ENCODE assay signal across 13 cellular contexts in genomic region chr4:53132117-53132889, GRCh38.
A peak's percentile ranks its signal among the peaks of the same experiment; 100 is the strongest.
DNase-seq lines count a peak whose midpoint lies in the region; ATAC-seq and TF ChIP-seq lines count a peak whose summit lies in the region.
"Had no signal": no experiment of that assay in that cellular context is flagged by ENCODE, and none has a peak within 500 bp of the region (broad histone marks: within the 10 kb centered on the region; RNA-seq: fewer than 3 reads in every experiment).

No MANE protein-coding gene starts in this region.

- peaks cover 10 to 41% (median 26%) of the 10 kb centered on the region in 3 donors for H3K36me3 Mint-ChIP-seq in naive thymus-derived CD8-positive, alpha-beta T cell

- H3K9me2 ChIP-seq in OCI-LY7 (ENCODE audit: insufficient read depth, low read length), result no peaks in the 10 kb centered on the region

- intact Hi-C loops in breast epithelium (cut with DNase I; ENCODE audit: low total_unique reads) (no loop called here), OCI-LY7 (cut with micrococcal nuclease; ENCODE audit: unreplicated experiment) (no loop called here)

- H3K27ac ChIP-seq in breast epithelium (no peak overlapping the region), OCI-LY7 (ENCODE audit: low read depth, low read length, poor library complexity, severe bottlenecking) (no peak overlapping the region)
- H3K27ac ChIP-seq: esophagus squamous epithelium, KMS-11 had no signal

- BruUV-seq in OCI-LY7 (replicated peaks; lab: Mats Ljungman, UMichigan), result no TSS peak

- no peak overlapping the region for H3K27ac Mint-ChIP-seq in naive thymus-derived CD8-positive, alpha-beta T cell
- H3K27ac Mint-ChIP-seq: immature natural killer cell had no signal

- H3K27me3 Mint-ChIP-seq in naive thymus-derived CD8-positive, alpha-beta T cell, result no peaks in the 10 kb centered on the region

- peaks cover 0 to 10% (median under 1%) of the 10 kb centered on the region in 4 donors for H3K4me1 Mint-ChIP-seq in naive thymus-derived CD8-positive, alpha-beta T cell
- H3K4me1 Mint-ChIP-seq: immature natural killer cell had no signal

- ATAC-seq in GM18519 (IDR thresholded peaks at IDR 0.05; ENCODE audit: low FRiP score, unreplicated experiment), result peak; percentile 63
- ATAC-seq in HG03175 (IDR thresholded peaks at IDR 0.05; ENCODE audit: unreplicated experiment), result peak; percentile 55
- no peak for ATAC-seq in naive thymus-derived CD8-positive, alpha-beta T cell

- TF ChIP-seq CTCF in GM10266 (IDR thresholded peaks at IDR 0.05; ENCODE audit: control insufficient read depth, insufficient read depth, low read depth, missing control alignments) (no peak), breast epithelium (IDR thresholded peaks at IDR 0.05) (no peak), OCI-LY7 (conservative IDR thresholded peaks at IDR 0.05; ENCODE audit: low read length) (no peak)

- H4K20me1 ChIP-seq in OCI-LY7 (ENCODE audit: insufficient read depth, low read length), result no peaks in the 10 kb centered on the region

- peaks cover 0 to 6% (median 0%) of the 10 kb centered on the region in 9 donors for H3K9me3 Mint-ChIP-seq in naive thymus-derived CD8-positive, alpha-beta T cell

- no peaks in the 10 kb centered on the region for H3K36me3 ChIP-seq in breast epithelium
- H3K36me3 ChIP-seq in OCI-LY7 (ENCODE audit: insufficient read depth, low read length), result no peaks in the 10 kb centered on the region
- H3K36me3 ChIP-seq: esophagus squamous epithelium had no signal

- H3K79me2 ChIP-seq in OCI-LY7 (ENCODE audit: insufficient read depth, low read depth, low read length), result no peaks in the 10 kb centered on the region

- H3K4me3 Mint-ChIP-seq in naive thymus-derived CD8-positive, alpha-beta T cell, result no peak overlapping the region
- H3K4me3 Mint-ChIP-seq: immature natural killer cell had no signal

- POLR2A ChIA-PET in OCI-LY7 (lab: Charles Lee), result interaction anchor here (0.5 to 0.6 kb wide), 2 partner anchors 235 to 541 kb away, joined by 3 read pairs; no protein-coding TSS in a partner anchor
- POLR2A ChIA-PET in naive thymus-derived CD8-positive, alpha-beta T cell (lab: Charles Lee), result no interaction called here

- no peaks in the 10 kb centered on the region for H3K9me3 ChIP-seq in breast epithelium
- no peaks in the 10 kb centered on the region for H3K9me3 ChIP-seq in OCI-LY7 (ENCODE audit: low read length)
- H3K9me3 ChIP-seq: esophagus squamous epithelium had no signal

- CTCF ChIA-PET in OCI-LY7 (lab: Charles Lee; ENCODE audit: unreplicated experiment), result no interaction called here

- H3K4me1 ChIP-seq in breast epithelium, result no peaks in the 10 kb centered on the region
- H3K4me1 ChIP-seq in OCI-LY7 (ENCODE audit: insufficient read depth, low read length, poor library complexity, severe bottlenecking), result no peaks in the 10 kb centered on the region

- no peaks in the 10 kb centered on the region for H3K27me3 ChIP-seq in breast epithelium
- H3K27me3 ChIP-seq: esophagus squamous epithelium had no signal

- no peak overlapping the region for H2AFZ ChIP-seq in OCI-LY7 (ENCODE audit: low read length)

- TF ChIP-seq POLR2A in breast epithelium (IDR thresholded peaks at IDR 0.05), result no peak

- H3K4me2 ChIP-seq in OCI-LY7 (ENCODE audit: low read length), result no peak overlapping the region
- H3K4me2 ChIP-seq: KMS-11 had no signal

- peak; percentile 39 for DNase-seq in GM10266 (ENCODE audit: extremely low spot score)
- peak; percentile 92 for DNase-seq in fibroblast of gingiva (ENCODE audit: low read depth)
- DNase-seq in breast epithelium (ENCODE audit: low spot score in 2 of 2), result no peak
- DNase-seq in OCI-LY7 (ENCODE audit: low spot score), result no peak
- no peak for DNase-seq in naive thymus-derived CD8-positive, alpha-beta T cell
- no peak for DNase-seq in NCI-H2227 treated with DMSO at 0.1 percent for 48 hours (lab: John Stamatoyannopoulos, UW)
- DNase-seq: activated CD8-positive, alpha-beta memory T cell treated with anti-CD3 and anti-CD28 coated beads, Interleukin-2, amount 50 U/mL, for 4 hours; esophagus squamous epithelium; immature natural killer cell; small intestine had no signal

- H3K4me3 ChIP-seq in breast epithelium, result no peak overlapping the region
- no peak overlapping the region for H3K4me3 ChIP-seq in OCI-LY7 (ENCODE audit: low read depth, low read length, poor library complexity, severe bottlenecking)
- H3K4me3 ChIP-seq: esophagus squamous epithelium had no signal

Comparison
In these comparisons a context has a peak if more than half of its experiments do, and no peak if none do; other contexts are left out.
1. DNase-seq: peak in GM10266 (single experiment) and fibroblast of gingiva (single experiment); none in breast epithelium (0 of 2), OCI-LY7 (single experiment), naive thymus-derived CD8-positive, alpha-beta T cell (0 of 10) and NCI-H2227 treated with DMSO at 0.1 percent for 48 hours (single experiment).
2. ATAC-seq: peak in GM18519 (single experiment) and HG03175 (single experiment); none in naive thymus-derived CD8-positive, alpha-beta T cell (0 of 2).